15 cellular contexts compared by ENCODE assay signal in genomic region chr22:45604239-45604711, GRCh38.
A peak's percentile ranks its signal among the peaks of the same experiment; 100 is the strongest.
DNase-seq lines count a peak whose midpoint lies in the region; ATAC-seq, FAIRE-seq and TF ChIP-seq lines count a peak whose summit lies in the region.
"Had no signal": no experiment of that assay in that cellular context is flagged by ENCODE, and none has a peak within 500 bp of the region (broad histone marks: within the 10 kb centered on the region; RNA-seq: fewer than 3 reads in every experiment).

No MANE protein-coding gene starts in this region.

- WGBS in right lobe of liver (ENCODE audit: insufficient coverage, low coverage, low lambda C conversion rate, missing lambda C conversion rate), result 55% methylated on average over 9 of the region's 9 CpGs
- WGBS in HepG2 (ENCODE audit: low lambda C conversion rate), result 87% methylated on average over 9 of the region's 9 CpGs

- H3K9me2 ChIP-seq in OCI-LY7 (ENCODE audit: insufficient read depth, low read length), result no peaks in the 10 kb centered on the region

- CTCF ChIA-PET in HepG2 (lab: Yijun Ruan, JAX; ENCODE audit: low intra/inter-chr PET ratio, low total read pairs), result no interaction called here
- CTCF ChIA-PET in OCI-LY7 (lab: Charles Lee; ENCODE audit: unreplicated experiment), result no interaction called here

- H2AFZ ChIP-seq in HepG2 (ENCODE audit: low read length) (no peak overlapping the region), OCI-LY7 (ENCODE audit: low read length) (no peak overlapping the region)

- no peak overlapping the region for H3K4me3 Mint-ChIP-seq in T-helper 17 cell
- H3K4me3 Mint-ChIP-seq: activated CD4-positive, alpha-beta T cell treated with anti-CD3 and anti-CD28 coated beads, Interleukin-2, amount 10 ng/mL, durations not matched to agents 24 days and 14 days; activated T-helper 1 cell treated with anti-CD3 and anti-CD28 coated beads, Interleukin-12 subunit alpha, Interleukin-12 subunit beta, Interleukin-2, Interleukin-4 antibody, amounts not matched to agents 30 ng/mL and 10 ng/mL and 1 ng/mL, durations not matched to agents 14 hours and 24 hours and 36 hours; naive thymus-derived CD8-positive, alpha-beta T cell; type B pancreatic cell had no signal

- H3K4me2 ChIP-seq in HepG2 (ENCODE audit: low read depth, low read length), result no peak overlapping the region
- H3K4me2 ChIP-seq in OCI-LY7 (ENCODE audit: low read length), result no peak overlapping the region

- TF ChIP-seq EP300 in HepG2 (IDR thresholded peaks at IDR 0.05; ENCODE audit: low read depth in 2 of 2, low read length in 2 of 2) (no peak), HepG2 (CRISPR knock-in tag; IDR thresholded peaks at IDR 0.05; ENCODE audit: borderline replicate concordance) (no peak)

- H3K79me2 ChIP-seq in HepG2 (ENCODE audit: insufficient read depth, low read length) (no peaks in the 10 kb centered on the region), OCI-LY7 (ENCODE audit: insufficient read depth, low read depth, low read length) (no peaks in the 10 kb centered on the region)

- POLR2A ChIA-PET in HepG2 (lab: Yijun Ruan, JAX), result no interaction called here
- POLR2A ChIA-PET in OCI-LY7 (lab: Charles Lee), result no interaction called here

- no peak overlapping the region for H3K27ac ChIP-seq in right lobe of liver
- H3K27ac ChIP-seq in HepG2 (ENCODE audit: extremely low read length, insufficient read depth, low read length), result no peak overlapping the region
- no peak overlapping the region for H3K27ac ChIP-seq in OCI-LY7 (ENCODE audit: low read depth, low read length, poor library complexity, severe bottlenecking)

- H3K36me3 Mint-ChIP-seq in T-helper 17 cell (ENCODE audit: low read depth), result peaks cover 2% of the 10 kb centered on the region
- H3K36me3 Mint-ChIP-seq: naive thymus-derived CD8-positive, alpha-beta T cell had no signal

- no peak for FAIRE-seq in HepG2 (lab: Jason Lieb, UNC)
- FAIRE-seq: G401.6 had no signal

- H3K27ac Mint-ChIP-seq in T-helper 17 cell, result no peak overlapping the region
- H3K27ac Mint-ChIP-seq: activated CD4-positive, alpha-beta T cell treated with anti-CD3 and anti-CD28 coated beads, Interleukin-2, amount 10 ng/mL, durations not matched to agents 24 days and 14 days; activated T-helper 1 cell treated with anti-CD3 and anti-CD28 coated beads, Interleukin-12 subunit alpha, Interleukin-12 subunit beta, Interleukin-2, Interleukin-4 antibody, amounts not matched to agents 30 ng/mL and 10 ng/mL and 1 ng/mL, durations not matched to agents 14 hours and 24 hours and 36 hours; naive thymus-derived CD8-positive, alpha-beta T cell had no signal

- H3K27me3 ChIP-seq in right lobe of liver (no peaks in the 10 kb centered on the region), HepG2 (ENCODE audit: control insufficient read depth in 1 of 2, insufficient read depth in 2 of 2, low read length in 2 of 2) (no peaks in the 10 kb centered on the region)

- no peak for TF ChIP-seq RAD21 in HepG2 (CRISPR knock-in tag; IDR thresholded peaks at IDR 0.05)

- intact Hi-C loops in right lobe of liver (cut with DNase I) (no loop called here), HepG2 (cut with micrococcal nuclease; ENCODE audit: unreplicated experiment) (no loop called here), OCI-LY7 (cut with micrococcal nuclease; ENCODE audit: unreplicated experiment) (no loop called here)

- in situ Hi-C loops in HepG2 (cut with HindIII; ENCODE audit: extremely low pct_ligation_motif_present, low pct_unique_long_range_greater_than_20kb), result no loop called here

- BruUV-seq in HepG2 (replicated peaks; lab: Mats Ljungman, UMichigan) (no TSS peak), OCI-LY7 (replicated peaks; lab: Mats Ljungman, UMichigan) (no TSS peak)

- TF ChIP-seq POLR2A in right lobe of liver (IDR thresholded peaks at IDR 0.05) (no peak), HepG2 (IDR thresholded peaks at IDR 0.05; ENCODE audit: insufficient read depth in 1 of 2, low read depth in 2 of 2, low read length in 2 of 2) (no peak)

- peaks cover 13% of the 10 kb centered on the region for H3K4me1 Mint-ChIP-seq in T-helper 17 cell

- peaks cover 8% of the 10 kb centered on the region for H3K27me3 Mint-ChIP-seq in T-helper 17 cell

- no peak overlapping the region for H3K9ac ChIP-seq in HepG2 (ENCODE audit: insufficient read depth, low read depth, low read length)

- H3K36me3 ChIP-seq in right lobe of liver, result no peaks in the 10 kb centered on the region
- peaks cover 2 to 3% of the 10 kb centered on the region in 2 experiments; a peak in 2 of 5 replicates for H3K36me3 ChIP-seq in HepG2 (replicated peaks in 1 of 2; ENCODE audit: control insufficient read depth in 1 of 2, insufficient read depth in 2 of 2, low read length in 2 of 2)
- no peaks in the 10 kb centered on the region for H3K36me3 ChIP-seq in OCI-LY7 (ENCODE audit: insufficient read depth, low read length)

- H4K20me1 ChIP-seq in HepG2 (ENCODE audit: insufficient read depth, low read length) (no peaks in the 10 kb centered on the region), OCI-LY7 (ENCODE audit: insufficient read depth, low read length) (no peaks in the 10 kb centered on the region)

- H3K4me1 ChIP-seq in right lobe of liver (no peaks in the 10 kb centered on the region), HepG2 (ENCODE audit: insufficient read depth, low read length) (peaks cover 11% of the 10 kb centered on the region), OCI-LY7 (ENCODE audit: insufficient read depth, low read length, poor library complexity, severe bottlenecking) (peaks cover 14% of the 10 kb centered on the region)

- ATAC-seq in right lobe of liver, result peak in 3 of 4 donors; percentile 21 to 52 (median 32)
- no peak for ATAC-seq in HepG2
- ATAC-seq in T-helper 17 cell, result no peak
- ATAC-seq: naive thymus-derived CD8-positive, alpha-beta T cell had no signal

- no peaks in the 10 kb centered on the region for H3K9me3 ChIP-seq in right lobe of liver
- H3K9me3 ChIP-seq in HepG2 (ENCODE audit: low read length), result no peaks in the 10 kb centered on the region
- H3K9me3 ChIP-seq in T-helper 17 cell (ENCODE audit: control insufficient read depth, low read length, poor library complexity, severe bottlenecking), result no peaks in the 10 kb centered on the region
- H3K9me3 ChIP-seq in OCI-LY7 (ENCODE audit: low read length), result no peaks in the 10 kb centered on the region

- H3K4me3 ChIP-seq in right lobe of liver, result no peak overlapping the region
- H3K4me3 ChIP-seq in HepG2 (replicated peaks in 1 of 3; ENCODE audit: insufficient read depth in 1 of 3, low read depth in 2 of 3, low read length in 3 of 3), result no peak overlapping the region
- H3K4me3 ChIP-seq in fibroblast of mammary gland (ENCODE audit: control insufficient read depth, low read depth, low read length), result no peak overlapping the region
- H3K4me3 ChIP-seq in OCI-LY7 (ENCODE audit: low read depth, low read length, poor library complexity, severe bottlenecking), result no peak overlapping the region

- DNase-seq in right lobe of liver (no peak), HepG2 (ENCODE audit: low spot score) (no peak), SIG-M5 treated with dmso at 0.1 percent for 504 hours (lab: John Stamatoyannopoulos, UW; ENCODE audit: unreplicated experiment) (peak; percentile 90), fibroblast of mammary gland (ENCODE audit: low read depth) (peak; percentile 61), NCI-H1930 (lab: John Stamatoyannopoulos, UW) (no peak), T-helper 17 cell (no peak), SKM-1 (lab: John Stamatoyannopoulos, UW; ENCODE audit: unreplicated experiment) (no peak), OCI-LY7 (ENCODE audit: low spot score) (no peak)
- DNase-seq: activated CD4-positive, alpha-beta T cell treated with anti-CD3 and anti-CD28 coated beads, Interleukin-2, amount 10 ng/mL, durations not matched to agents 24 days and 14 days; naive thymus-derived CD8-positive, alpha-beta T cell; NCI-H1105 treated with DMSO at 0.1 percent for 48 hours; NCI-H524 had no signal

- no peak for TF ChIP-seq CTCF in right lobe of liver (IDR thresholded peaks at IDR 0.05)
- TF ChIP-seq CTCF in HepG2 (CRISPR knock-in tag; IDR thresholded peaks at IDR 0.05), result no peak
- TF ChIP-seq CTCF in fibroblast of mammary gland (conservative IDR thresholded peaks at IDR 0.05; ENCODE audit: control insufficient read depth, insufficient read depth, low read depth, low read length), result no peak
- no peak for TF ChIP-seq CTCF in OCI-LY7 (conservative IDR thresholded peaks at IDR 0.05; ENCODE audit: low read length)

TF ChIP-seq in HepG2, 621 proteins besides CTCF, POLR2A, EP300 and RAD21:
- TF ChIP-seq YEATS4 (CRISPR knock-in tag; IDR thresholded peaks at IDR 0.05; ENCODE audit: borderline replicate concordance), result no peak
- no peak for TF ChIP-seq ZNF446 (CRISPR knock-in tag; IDR thresholded peaks at IDR 0.05)
- TF ChIP-seq, protein P1, sequence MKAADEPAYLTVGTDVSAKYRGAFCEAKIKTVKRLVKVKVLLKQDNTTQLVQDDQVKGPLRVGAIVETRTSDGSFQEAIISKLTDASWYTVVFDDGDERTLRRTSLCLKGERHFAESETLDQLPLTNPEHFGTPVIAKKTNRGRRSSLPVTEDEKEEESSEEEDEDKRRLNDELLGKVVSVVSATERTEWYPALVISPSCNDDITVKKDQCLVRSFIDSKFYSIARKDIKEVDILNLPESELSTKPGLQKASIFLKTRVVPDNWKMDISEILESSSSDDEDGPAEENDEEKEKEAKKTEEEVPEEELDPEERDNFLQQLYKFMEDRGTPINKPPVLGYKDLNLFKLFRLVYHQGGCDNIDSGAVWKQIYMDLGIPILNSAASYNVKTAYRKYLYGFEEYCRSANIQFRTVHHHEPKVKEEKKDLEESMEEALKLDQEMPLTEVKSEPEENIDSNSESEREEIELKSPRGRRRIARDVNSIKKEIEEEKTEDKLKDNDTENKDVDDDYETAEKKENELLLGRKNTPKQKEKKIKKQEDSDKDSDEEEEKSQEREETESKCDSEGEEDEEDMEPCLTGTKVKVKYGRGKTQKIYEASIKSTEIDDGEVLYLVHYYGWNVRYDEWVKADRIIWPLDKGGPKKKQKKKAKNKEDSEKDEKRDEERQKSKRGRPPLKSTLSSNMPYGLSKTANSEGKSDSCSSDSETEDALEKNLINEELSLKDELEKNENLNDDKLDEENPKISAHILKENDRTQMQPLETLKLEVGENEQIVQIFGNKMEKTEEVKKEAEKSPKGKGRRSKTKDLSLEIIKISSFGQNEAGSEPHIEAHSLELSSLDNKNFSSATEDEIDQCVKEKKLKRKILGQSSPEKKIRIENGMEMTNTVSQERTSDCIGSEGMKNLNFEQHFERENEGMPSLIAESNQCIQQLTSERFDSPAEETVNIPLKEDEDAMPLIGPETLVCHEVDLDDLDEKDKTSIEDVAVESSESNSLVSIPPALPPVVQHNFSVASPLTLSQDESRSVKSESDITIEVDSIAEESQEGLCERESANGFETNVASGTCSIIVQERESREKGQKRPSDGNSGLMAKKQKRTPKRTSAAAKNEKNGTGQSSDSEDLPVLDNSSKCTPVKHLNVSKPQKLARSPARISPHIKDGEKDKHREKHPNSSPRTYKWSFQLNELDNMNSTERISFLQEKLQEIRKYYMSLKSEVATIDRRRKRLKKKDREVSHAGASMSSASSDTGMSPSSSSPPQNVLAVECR (CRISPR knock-in tag; IDR thresholded peaks at IDR 0.05; ENCODE audit: borderline replicate concordance), result no peak
TF ChIP-seq in HepG2: peak in this region for 0.

Comparison
In these comparisons a context has a peak if more than half of its experiments do, and no peak if none do; other contexts are left out.
1. ATAC-seq: peak in right lobe of liver (3 of 4); none in HepG2 (single experiment) and T-helper 17 cell (single experiment).
2. DNase-seq: peak in SIG-M5 treated with dmso at 0.1 percent for 504 hours (single experiment) and fibroblast of mammary gland (single experiment); none in right lobe of liver (0 of 3), HepG2 (single experiment), NCI-H1930 (0 of 2), T-helper 17 cell (0 of 3), SKM-1 (single experiment) and OCI-LY7 (single experiment).